In the genomic region with DNA sequence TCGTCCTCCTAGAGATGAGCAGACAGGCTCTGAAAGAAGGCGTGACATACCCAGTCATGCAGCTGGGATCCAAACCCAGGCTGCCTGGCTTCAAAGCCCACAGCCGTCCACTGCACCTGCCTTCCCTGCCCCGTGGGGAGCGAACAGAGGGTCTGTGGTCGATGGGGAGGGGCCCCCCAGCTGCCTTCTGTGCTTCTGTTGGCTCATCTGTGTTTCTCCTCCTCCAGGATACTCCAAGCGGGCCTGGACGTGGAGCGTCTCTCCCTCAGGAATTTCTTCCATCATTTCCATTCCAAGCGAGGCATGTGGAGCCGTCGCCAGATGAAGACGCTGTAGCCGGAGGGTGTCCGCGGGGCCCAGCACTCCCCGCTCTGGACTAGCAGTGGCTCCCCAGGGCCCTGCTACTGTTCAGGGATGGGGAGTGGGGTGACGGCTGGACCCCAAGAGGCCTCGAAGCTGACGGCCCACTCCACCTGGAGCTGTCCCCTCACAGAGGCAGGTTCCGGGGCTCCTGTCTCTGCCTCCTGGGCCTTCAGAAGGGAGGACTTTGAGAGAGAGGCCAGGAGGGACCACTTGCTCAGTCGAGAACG, we compare ENCODE assay signal across 19 cellular contexts.
A peak's percentile ranks its signal among the peaks of the same experiment; 100 is the strongest.
DNase-seq lines count a peak whose midpoint lies in the region; ATAC-seq and TF ChIP-seq lines count a peak whose summit lies in the region.
"Had no signal": no experiment of that assay in that cellular context is flagged by ENCODE, and none has a peak within 500 bp of the region (broad histone marks: within the 10 kb centered on the region; RNA-seq: fewer than 3 reads in every experiment).

No MANE protein-coding gene starts in this region.

- H3K4me1 ChIP-seq in mucosa of rectum (ENCODE audit: control insufficient read depth in 2 of 2, insufficient read depth in 2 of 2, low read length in 2 of 2) (no peaks in the 10 kb centered on the region), right lobe of liver (peaks cover 0 to 5% (median 0%) of the 10 kb centered on the region in 4 donors)
- H3K4me1 ChIP-seq: gastroesophageal sphincter, transverse colon had no signal

- intact Hi-C loops in right lobe of liver (cut with DNase I): loop anchor here in 1 of 2 donors (10.0 kb wide), 1 partner anchor 254 kb away; no protein-coding TSS in a partner anchor

- peak overlapping the region; percentile 79 for H3K27ac Mint-ChIP-seq in T-helper 2 cell treated with Interferon-gamma antibody and Interleukin-4, amounts not matched to agents 5 μg/mL and 100 μg/mL, for 36 hours
- H3K27ac Mint-ChIP-seq: B cell, H9 had no signal

- no peak overlapping the region for H3K4me3 ChIP-seq in mucosa of rectum (ENCODE audit: low read length in 2 of 2)
- H3K4me3 ChIP-seq in right lobe of liver: no peak overlapping the region
- H3K4me3 ChIP-seq: cardiac muscle cell, PC-9, transverse colon had no signal

- H3K27me3 ChIP-seq in mucosa of rectum (ENCODE audit: control insufficient read depth in 2 of 2, insufficient read depth in 2 of 2, low read length in 2 of 2): peaks cover 0 to 4% of the 10 kb centered on the region in 2 donors
- H3K27me3 ChIP-seq in right lobe of liver: no peaks in the 10 kb centered on the region
- H3K27me3 ChIP-seq: cardiac muscle cell, transverse colon had no signal

- H3K36me3 ChIP-seq in mucosa of rectum (ENCODE audit: control insufficient read depth in 2 of 2, insufficient read depth in 2 of 2, low read length in 2 of 2): peaks cover 15 to 34% of the 10 kb centered on the region in 2 donors
- H3K36me3 ChIP-seq in right lobe of liver: no peaks in the 10 kb centered on the region
- H3K36me3 ChIP-seq: cardiac muscle cell, gastroesophageal sphincter, transverse colon had no signal

- no peak for ATAC-seq in right lobe of liver

- DNase-seq in T-helper 2 cell treated with Interferon-gamma antibody and Interleukin-4, amounts not matched to agents 5 μg/mL and 100 μg/mL, for 36 hours (ENCODE audit: low spot score): no peak
- no peak for DNase-seq in T-helper 2 cell
- DNase-seq in NCI-H2171 (lab: John Stamatoyannopoulos, UW): peak; percentile 70
- no peak for DNase-seq in substantia nigra (lab: John Stamatoyannopoulos, UW)
- no peak for DNase-seq in MV-4-11 (lab: John Stamatoyannopoulos, UW)
- no peak for DNase-seq in HPDE6-E6E7 (ENCODE audit: extremely low spot score)
- no peak for DNase-seq in right lobe of liver
- DNase-seq: activated CD4-positive, alpha-beta T cell treated with anti-CD3 and anti-CD28 coated beads for 1 hour; DMS 273 treated with DMSO at 0.1 percent for 48 hours; H9; MM.1S; NCI-H187; NCI-H226; PC-9; transverse colon had no signal

- no peak overlapping the region for H3K9ac ChIP-seq in mucosa of rectum (ENCODE audit: low read depth in 1 of 2, low read length in 2 of 2)

- H3K4me3 Mint-ChIP-seq in T-helper 2 cell treated with Interferon-gamma antibody and Interleukin-4, amounts not matched to agents 5 μg/mL and 100 μg/mL, for 36 hours: peak overlapping the region; percentile 18
- H3K4me3 Mint-ChIP-seq: B cell, H9 had no signal

- no peaks in the 10 kb centered on the region for H3K9me3 Mint-ChIP-seq in T-helper 2 cell treated with Interferon-gamma antibody and Interleukin-4, amounts not matched to agents 5 μg/mL and 100 μg/mL, for 36 hours
- H3K9me3 Mint-ChIP-seq: H9 had no signal

- H3K27me3 Mint-ChIP-seq in T-helper 2 cell treated with Interferon-gamma antibody and Interleukin-4, amounts not matched to agents 5 μg/mL and 100 μg/mL, for 36 hours (ENCODE audit: low read depth): no peaks in the 10 kb centered on the region

- 87% methylated on average over 10 of the region's 23 CpGs for WGBS in right lobe of liver (ENCODE audit: insufficient coverage, low coverage, low lambda C conversion rate, missing lambda C conversion rate)

- H3K4me1 Mint-ChIP-seq in T-helper 2 cell treated with Interferon-gamma antibody and Interleukin-4, amounts not matched to agents 5 μg/mL and 100 μg/mL, for 36 hours (ENCODE audit: low read depth): peaks cover 50% of the 10 kb centered on the region

- no peak for TF ChIP-seq POLR2A in right lobe of liver (IDR thresholded peaks at IDR 0.05)

- peak overlapping the region; percentile 56 to 67 for H3K27ac ChIP-seq in mucosa of rectum (ENCODE audit: low read depth in 2 of 2, low read length in 2 of 2)
- H3K27ac ChIP-seq in substantia nigra (ENCODE audit: low read depth, low read length, poor library complexity, severe bottlenecking): peak overlapping the region; percentile 15
- no peak overlapping the region for H3K27ac ChIP-seq in right lobe of liver
- H3K27ac ChIP-seq: cardiac muscle cell, PC-9 had no signal

- H3K9me3 ChIP-seq in mucosa of rectum (ENCODE audit: control insufficient read depth in 2 of 2, low read length in 2 of 2) (no peaks in the 10 kb centered on the region), right lobe of liver (no peaks in the 10 kb centered on the region)
- H3K9me3 ChIP-seq: gastroesophageal sphincter, transverse colon had no signal

- TF ChIP-seq CTCF in right lobe of liver (IDR thresholded peaks at IDR 0.05): no peak

- H3K36me3 Mint-ChIP-seq in T-helper 2 cell treated with Interferon-gamma antibody and Interleukin-4, amounts not matched to agents 5 μg/mL and 100 μg/mL, for 36 hours (ENCODE audit: low read depth): peaks cover 70% of the 10 kb centered on the region

Comparison
In these comparisons a context has a peak if more than half of its experiments do, and no peak if none do; other contexts are left out.
1. H3K27ac ChIP-seq: peak in mucosa of rectum (2 of 2) and substantia nigra (single experiment); none in right lobe of liver (0 of 3).